Comparison of ENCODE assay signal across 22 cellular contexts in the genomic region with DNA sequence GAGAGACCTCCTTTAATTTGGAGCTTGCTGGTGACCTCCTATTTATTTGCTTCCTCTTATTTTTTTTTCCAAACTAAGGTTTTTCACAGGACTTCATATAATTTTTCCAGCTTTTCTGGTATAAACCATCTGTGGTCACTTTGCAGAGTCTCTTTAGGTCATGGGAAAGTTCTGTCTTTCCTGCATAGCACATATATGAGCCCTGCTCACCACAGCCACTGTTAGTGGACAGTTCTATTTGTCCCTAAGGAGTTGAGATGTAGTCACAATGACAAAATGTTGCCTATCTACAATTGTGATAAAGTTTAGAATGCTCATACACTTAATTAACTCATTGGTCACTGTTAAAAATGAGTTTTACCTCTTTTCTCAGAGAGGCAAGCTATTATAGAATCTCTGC. TPM values are rescaled to one million over a fixed set of nuclear protein-coding genes. Genes with fewer than 3 reads are reported as not detected.
DNase-seq lines count a peak whose midpoint lies in the region; ATAC-seq and TF ChIP-seq lines count a peak whose summit lies in the region.
"Had no signal": no experiment of that assay in that cellular context is flagged by ENCODE, and none has a peak within 500 bp of the region (broad histone marks: within the 10 kb centered on the region; RNA-seq: fewer than 3 reads in every experiment).

No MANE protein-coding gene starts in this region.

- H3K4me1 ChIP-seq in right atrium auricular region (peaks cover 0 to 16% of the 10 kb centered on the region in 2 donors), uterus (no peaks in the 10 kb centered on the region)
- H3K4me1 ChIP-seq: SJSA1 had no signal

- no peaks in the 10 kb centered on the region for H3K36me3 ChIP-seq in right atrium auricular region
- no peaks in the 10 kb centered on the region for H3K36me3 ChIP-seq in uterus
- H3K36me3 ChIP-seq: BE2C, SJSA1 had no signal

- H3K27ac Mint-ChIP-seq in nephron progenitor cell = peak overlapping the region; percentile 74
- H3K27ac Mint-ChIP-seq in natural killer cell = no peak overlapping the region
- H3K27ac Mint-ChIP-seq: CD14-positive monocyte had no signal

- H3K4me1 Mint-ChIP-seq in nephron progenitor cell (peaks cover 26% of the 10 kb centered on the region), natural killer cell (no peaks in the 10 kb centered on the region)

- H3K4me3 Mint-ChIP-seq in nephron progenitor cell (no peak overlapping the region), natural killer cell (no peak overlapping the region)
- H3K4me3 Mint-ChIP-seq: CD14-positive monocyte had no signal

- H3K4me3 ChIP-seq in right atrium auricular region (no peak overlapping the region), uterus (no peak overlapping the region)
- H3K4me3 ChIP-seq: SJSA1 had no signal

- H3K27me3 Mint-ChIP-seq in nephron progenitor cell (ENCODE audit: low read depth, poor library complexity) (peaks cover 2% of the 10 kb centered on the region), natural killer cell (ENCODE audit: low read depth in 2 of 2) (peaks cover 9 to 19% of the 10 kb centered on the region in 2 donors)

- no peak for TF ChIP-seq POLR2A in uterus (IDR thresholded peaks at IDR 0.05)

- no peaks in the 10 kb centered on the region for H3K27me3 ChIP-seq in right atrium auricular region
- H3K27me3 ChIP-seq in uterus = no peaks in the 10 kb centered on the region
- H3K27me3 ChIP-seq: BE2C, SJSA1 had no signal

- ATAC-seq in Right ventricle myocardium superior (ENCODE audit: poor library complexity) = peak; percentile 39
- ATAC-seq in left ventricle myocardium superior = peak; percentile 70
- no peak for ATAC-seq in GM21528 (IDR thresholded peaks at IDR 0.05; ENCODE audit: low FRiP score, unreplicated experiment)
- no peak for ATAC-seq in natural killer cell

- TF ChIP-seq CTCF in right atrium auricular region (IDR thresholded peaks at IDR 0.05) (no peak), nephron progenitor cell (IDR thresholded peaks at IDR 0.05) (no peak), uterus (IDR thresholded peaks at IDR 0.05) (no peak), natural killer cell (IDR thresholded peaks at IDR 0.05) (no peak)

- H3K9me3 Mint-ChIP-seq in nephron progenitor cell = peaks cover 5% of the 10 kb centered on the region
- no peaks in the 10 kb centered on the region for H3K9me3 Mint-ChIP-seq in natural killer cell
- H3K9me3 Mint-ChIP-seq: CD14-positive monocyte had no signal

- H3K9me3 ChIP-seq in right atrium auricular region = no peaks in the 10 kb centered on the region
- H3K9me3 ChIP-seq in uterus = no peaks in the 10 kb centered on the region
- H3K9me3 ChIP-seq: BE2C, SJSA1 had no signal

- DNase-seq in Right ventricle myocardium superior (no peak), right atrium auricular region (ENCODE audit: low spot score) (no peak), left ventricle myocardium superior (no peak), nephron progenitor cell (no peak), uterus (no peak), natural killer cell (no peak), NCI-H524 treated with DMSO at 0.1 percent for 48 hours (lab: John Stamatoyannopoulos, UW) (no peak)
- DNase-seq: 8988T, ACHN, BE2C, Calu3, DMS79 treated with DMSO at 0.1 percent for 48 hours, H7, NCI-H1092, NCI-H1417 treated with DMSO at 0.1 percent for 48 hours, NCI-H1694 treated with DMSO at 0.1 percent for 48 hours, NCI-H2081, NCI-H2171, NCI-H510A had no signal

- intact Hi-C loops in Right ventricle myocardium superior (cut with DNase I) (loop anchor here (10.0 kb wide), 1 partner anchor 53 kb away; no protein-coding TSS in a partner anchor), left ventricle myocardium superior (cut with micrococcal nuclease) (no loop called here), uterus (cut with DNase I; ENCODE audit: low total_unique reads) (no loop called here), natural killer cell (cut with micrococcal nuclease) (no loop called here)

- H3K27ac ChIP-seq in right atrium auricular region (peak overlapping the region in 1 of 2 donors; percentile 62), uterus (peak overlapping the region; percentile 36 to 46)
- H3K27ac ChIP-seq: SJSA1 had no signal

- H3K36me3 Mint-ChIP-seq in nephron progenitor cell (ENCODE audit: low read depth) = no peaks in the 10 kb centered on the region
- H3K36me3 Mint-ChIP-seq in natural killer cell = no peaks in the 10 kb centered on the region
- H3K36me3 Mint-ChIP-seq: CD14-positive monocyte had no signal

RNA-seq across cellular contexts. Expression of gene LDHB, which starts 53.7 kb away (rescaled TPM):
- 2,064 TPM for total RNA-seq in Right ventricle myocardium superior
- total RNA-seq in right atrium auricular region = 1,000 to 10,000 TPM in 1 of 2 donors, 100 to 1,000 TPM in 1; 727 to 1,254 TPM
- total RNA-seq in left ventricle myocardium superior = 2,127 TPM
- total RNA-seq in uterus = 100 to 1,000 TPM; 154 to 558 (median 252) TPM
- 100 to 1,000 TPM; 116 to 167 (median 125) TPM for total RNA-seq in natural killer cell

Comparison
In these comparisons a context has a peak if more than half of its experiments do, and no peak if none do; other contexts are left out.
1. ATAC-seq: peak in Right ventricle myocardium superior (single experiment) and left ventricle myocardium superior (single experiment); none in GM21528 (single experiment) and natural killer cell (0 of 3).